Comparison of ENCODE assay signal across 1 cellular context in genomic region chr16:52549011-52549692, GRCh38.
TF ChIP-seq lines count a peak whose summit lies in the region.

No MANE protein-coding gene starts in this region.

TF ChIP-seq in GM23338, 12 proteins besides CTCF, POLR2A, EP300 and RAD21 (continued from another document):
- TF ChIP-seq, protein P1, sequence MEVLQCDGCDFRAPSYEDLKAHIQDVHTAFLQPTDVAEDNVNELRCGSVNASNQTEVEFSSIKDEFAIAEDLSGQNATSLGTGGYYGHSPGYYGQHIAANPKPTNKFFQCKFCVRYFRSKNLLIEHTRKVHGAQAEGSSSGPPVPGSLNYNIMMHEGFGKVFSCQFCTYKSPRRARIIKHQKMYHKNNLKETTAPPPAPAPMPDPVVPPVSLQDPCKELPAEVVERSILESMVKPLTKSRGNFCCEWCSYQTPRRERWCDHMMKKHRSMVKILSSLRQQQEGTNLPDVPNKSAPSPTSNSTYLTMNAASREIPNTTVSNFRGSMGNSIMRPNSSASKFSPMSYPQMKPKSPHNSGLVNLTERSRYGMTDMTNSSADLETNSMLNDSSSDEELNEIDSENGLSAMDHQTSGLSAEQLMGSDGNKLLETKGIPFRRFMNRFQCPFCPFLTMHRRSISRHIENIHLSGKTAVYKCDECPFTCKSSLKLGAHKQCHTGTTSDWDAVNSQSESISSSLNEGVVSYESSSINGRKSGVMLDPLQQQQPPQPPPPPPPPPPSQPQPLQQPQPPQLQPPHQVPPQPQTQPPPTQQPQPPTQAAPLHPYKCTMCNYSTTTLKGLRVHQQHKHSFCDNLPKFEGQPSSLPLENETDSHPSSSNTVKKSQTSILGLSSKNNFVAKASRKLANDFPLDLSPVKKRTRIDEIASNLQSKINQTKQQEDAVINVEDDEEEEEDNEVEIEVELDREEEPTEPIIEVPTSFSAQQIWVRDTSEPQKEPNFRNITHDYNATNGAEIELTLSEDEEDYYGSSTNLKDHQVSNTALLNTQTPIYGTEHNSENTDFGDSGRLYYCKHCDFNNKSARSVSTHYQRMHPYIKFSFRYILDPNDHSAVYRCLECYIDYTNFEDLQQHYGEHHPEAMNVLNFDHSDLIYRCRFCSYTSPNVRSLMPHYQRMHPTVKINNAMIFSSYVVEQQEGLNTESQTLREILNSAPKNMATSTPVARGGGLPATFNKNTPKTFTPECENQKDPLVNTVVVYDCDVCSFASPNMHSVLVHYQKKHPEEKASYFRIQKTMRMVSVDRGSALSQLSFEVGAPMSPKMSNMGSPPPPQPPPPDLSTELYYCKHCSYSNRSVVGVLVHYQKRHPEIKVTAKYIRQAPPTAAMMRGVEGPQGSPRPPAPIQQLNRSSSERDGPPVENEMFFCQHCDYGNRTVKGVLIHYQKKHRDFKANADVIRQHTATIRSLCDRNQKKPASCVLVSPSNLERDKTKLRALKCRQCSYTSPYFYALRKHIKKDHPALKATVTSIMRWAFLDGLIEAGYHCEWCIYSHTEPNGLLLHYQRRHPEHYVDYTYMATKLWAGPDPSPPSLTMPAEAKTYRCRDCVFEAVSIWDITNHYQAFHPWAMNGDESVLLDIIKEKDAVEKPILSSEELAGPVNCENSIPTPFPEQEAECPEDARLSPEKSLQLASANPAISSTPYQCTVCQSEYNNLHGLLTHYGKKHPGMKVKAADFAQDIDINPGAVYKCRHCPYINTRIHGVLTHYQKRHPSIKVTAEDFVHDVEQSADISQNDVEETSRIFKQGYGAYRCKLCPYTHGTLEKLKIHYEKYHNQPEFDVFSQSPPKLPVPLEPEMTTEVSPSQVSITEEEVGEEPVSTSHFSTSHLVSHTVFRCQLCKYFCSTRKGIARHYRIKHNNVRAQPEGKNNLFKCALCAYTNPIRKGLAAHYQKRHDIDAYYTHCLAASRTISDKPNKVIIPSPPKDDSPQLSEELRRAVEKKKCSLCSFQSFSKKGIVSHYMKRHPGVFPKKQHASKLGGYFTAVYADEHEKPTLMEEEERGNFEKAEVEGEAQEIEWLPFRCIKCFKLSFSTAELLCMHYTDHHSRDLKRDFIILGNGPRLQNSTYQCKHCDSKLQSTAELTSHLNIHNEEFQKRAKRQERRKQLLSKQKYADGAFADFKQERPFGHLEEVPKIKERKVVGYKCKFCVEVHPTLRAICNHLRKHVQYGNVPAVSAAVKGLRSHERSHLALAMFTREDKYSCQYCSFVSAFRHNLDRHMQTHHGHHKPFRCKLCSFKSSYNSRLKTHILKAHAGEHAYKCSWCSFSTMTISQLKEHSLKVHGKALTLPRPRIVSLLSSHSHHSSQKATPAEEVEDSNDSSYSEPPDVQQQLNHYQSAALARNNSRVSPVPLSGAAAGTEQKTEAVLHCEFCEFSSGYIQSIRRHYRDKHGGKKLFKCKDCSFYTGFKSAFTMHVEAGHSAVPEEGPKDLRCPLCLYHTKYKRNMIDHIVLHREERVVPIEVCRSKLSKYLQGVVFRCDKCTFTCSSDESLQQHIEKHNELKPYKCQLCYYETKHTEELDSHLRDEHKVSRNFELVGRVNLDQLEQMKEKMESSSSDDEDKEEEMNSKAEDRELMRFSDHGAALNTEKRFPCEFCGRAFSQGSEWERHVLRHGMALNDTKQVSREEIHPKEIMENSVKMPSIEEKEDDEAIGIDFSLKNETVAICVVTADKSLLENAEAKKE (CRISPR knock-in tag; IDR thresholded peaks at IDR 0.05), result peak; percentile 38; the same call in 1 of the 2 replicates
- TF ChIP-seq JUNB (IDR thresholded peaks at IDR 0.05; ENCODE audit: unreplicated experiment), result peak; percentile 64
- TF ChIP-seq CREB1 (CRISPR knock-in tag; IDR thresholded peaks at IDR 0.05; ENCODE audit: low read depth), result no peak
TF ChIP-seq in GM23338: peak in this region for 2.
